9 cellular contexts compared by ENCODE assay signal in the genomic region with DNA sequence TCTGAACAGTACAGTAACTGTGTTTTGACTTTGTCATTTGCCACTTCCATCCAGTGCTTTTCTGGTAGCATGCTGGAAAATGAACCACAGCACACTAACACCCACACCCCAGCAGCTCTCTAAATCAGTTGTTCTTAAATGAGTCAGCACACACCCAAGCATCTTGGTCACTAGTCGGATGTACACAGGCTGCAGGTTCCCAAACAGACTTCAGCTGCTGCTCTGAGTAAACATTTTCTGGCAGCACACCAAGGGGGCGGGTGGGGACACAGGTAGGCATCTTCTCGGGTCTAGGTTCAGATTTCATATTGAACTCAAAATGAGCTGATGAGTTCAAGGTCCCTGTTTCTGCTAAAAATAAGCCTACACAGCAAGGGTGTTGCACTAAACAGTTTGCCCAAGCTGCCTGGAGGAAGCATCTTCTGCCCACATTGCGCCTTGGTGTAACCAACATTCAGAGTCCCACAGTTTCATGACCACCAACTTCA. TPM values are rescaled to one million over a fixed set of nuclear protein-coding genes. Genes with fewer than 3 reads are reported as not detected.
DNase-seq lines count a peak whose midpoint lies in the region; ATAC-seq and TF ChIP-seq lines count a peak whose summit lies in the region.
"Had no signal": no experiment of that assay in that cellular context is flagged by ENCODE, and none has a peak within 500 bp of the region (broad histone marks: within the 10 kb centered on the region; RNA-seq: fewer than 3 reads in every experiment).

No MANE protein-coding gene starts in this region.

- no peaks in the 10 kb centered on the region for H3K9me3 Mint-ChIP-seq in activated naive CD8-positive, alpha-beta T cell treated with anti-CD3 and anti-CD28 coated beads, Interleukin-2, amount 50 U/mL, for 24 hours

- intact Hi-C loops in upper lobe of right lung (cut with DNase I): no loop called here
- intact Hi-C loops in heart right ventricle (cut with DNase I): no loop called here

- H3K36me3 ChIP-seq in upper lobe of right lung: no peaks in the 10 kb centered on the region
- H3K36me3 ChIP-seq in heart right ventricle: no peaks in the 10 kb centered on the region

- peak; percentile 86 for DNase-seq in NCI-H748 (lab: John Stamatoyannopoulos, UW; ENCODE audit: unreplicated experiment)
- peak; percentile 64 for DNase-seq in activated naive CD8-positive, alpha-beta T cell treated with anti-CD3 and anti-CD28 coated beads, Interleukin-2, amount 50 U/mL, for 24 hours
- DNase-seq in upper lobe of right lung: no peak
- DNase-seq in heart right ventricle: no peak
- DNase-seq in NOMO-1 treated with dmso at 0.1 percent for 144 hours (lab: John Stamatoyannopoulos, UW; ENCODE audit: unreplicated experiment): no peak

- TF ChIP-seq CTCF in upper lobe of right lung (IDR thresholded peaks at IDR 0.05): no peak
- TF ChIP-seq CTCF in heart right ventricle (IDR thresholded peaks at IDR 0.05): no peak

- H3K36me3 Mint-ChIP-seq in activated naive CD8-positive, alpha-beta T cell treated with anti-CD3 and anti-CD28 coated beads, Interleukin-2, amount 50 U/mL, for 24 hours (ENCODE audit: low read depth): no peaks in the 10 kb centered on the region

- H3K4me3 Mint-ChIP-seq in activated naive CD8-positive, alpha-beta T cell treated with anti-CD3 and anti-CD28 coated beads, Interleukin-2, amount 50 U/mL, for 24 hours: no peak overlapping the region

- no peaks in the 10 kb centered on the region for H3K27me3 Mint-ChIP-seq in activated naive CD8-positive, alpha-beta T cell treated with anti-CD3 and anti-CD28 coated beads, Interleukin-2, amount 50 U/mL, for 24 hours

- H3K27ac Mint-ChIP-seq in activated naive CD8-positive, alpha-beta T cell treated with anti-CD3 and anti-CD28 coated beads, Interleukin-2, amount 50 U/mL, for 24 hours: no peak overlapping the region

- peaks cover 28% of the 10 kb centered on the region for H3K4me1 Mint-ChIP-seq in activated naive CD8-positive, alpha-beta T cell treated with anti-CD3 and anti-CD28 coated beads, Interleukin-2, amount 50 U/mL, for 24 hours

- H3K27ac ChIP-seq in upper lobe of right lung: no peak overlapping the region
- H3K27ac ChIP-seq in heart right ventricle: no peak overlapping the region
- H3K27ac ChIP-seq: epithelial cell of prostate had no signal

- H3K4me1 ChIP-seq in upper lobe of right lung (no peaks in the 10 kb centered on the region), heart right ventricle (no peaks in the 10 kb centered on the region)

- H3K9me3 ChIP-seq in upper lobe of right lung (no peaks in the 10 kb centered on the region), heart right ventricle (peaks cover 0 to 4% (median 0%) of the 10 kb centered on the region in 11 donors)

- H3K27me3 ChIP-seq in upper lobe of right lung (no peaks in the 10 kb centered on the region), heart right ventricle (peaks cover 0 to 3% (median 0%) of the 10 kb centered on the region in 7 donors)

- H3K4me3 ChIP-seq in upper lobe of right lung: no peak overlapping the region
- H3K4me3 ChIP-seq in heart right ventricle: no peak overlapping the region

- WGBS in heart right ventricle, 2 donors: 75 to 85% methylated on average over 4 of the region's 4 CpGs

- ATAC-seq in GM18867 (IDR thresholded peaks at IDR 0.05; ENCODE audit: unreplicated experiment) (peak; percentile 92), HG02642 (IDR thresholded peaks at IDR 0.05; ENCODE audit: poor library complexity, unreplicated experiment) (peak; percentile 88), upper lobe of right lung (peak; percentile 40), heart right ventricle (no peak), esophagus mucosa (no peak)
- peak; percentile 70 for ATAC-seq in activated naive CD8-positive, alpha-beta T cell treated with anti-CD3 and anti-CD28 coated beads, Interleukin-2, amount 50 U/mL, for 24 hours

RNA-seq across cellular contexts. Expression of a gene that starts 39.8 kb away (rescaled TPM):
- total RNA-seq in upper lobe of right lung (not detected), heart right ventricle (1 to 10 TPM in 1 of 10 donors, not detected in 9; 1.5 TPM), esophagus mucosa (not detected)
- polyA plus RNA-seq in heart right ventricle: not detected

Comparison
In these comparisons a context has a peak if more than half of its experiments do, and no peak if none do; other contexts are left out.
1. ATAC-seq: peak in GM18867 (single experiment), HG02642 (single experiment), activated naive CD8-positive, alpha-beta T cell treated with anti-CD3 and anti-CD28 coated beads, Interleukin-2, amount 50 U/mL, for 24 hours (single experiment) and upper lobe of right lung (single experiment); none in heart right ventricle (0 of 8) and esophagus mucosa (single experiment).
2. DNase-seq: peak in NCI-H748 (single experiment) and activated naive CD8-positive, alpha-beta T cell treated with anti-CD3 and anti-CD28 coated beads, Interleukin-2, amount 50 U/mL, for 24 hours (single experiment); none in upper lobe of right lung (single experiment), heart right ventricle (0 of 2) and NOMO-1 treated with dmso at 0.1 percent for 144 hours (single experiment).